1 cellular context compared by ENCODE assay signal in genomic region chr12:11535127-11535526, GRCh38.
TF ChIP-seq lines count a peak whose summit lies in the region.

No MANE protein-coding gene starts in this region.

TF ChIP-seq in GM12878, 131 proteins besides CTCF, POLR2A, EP300 and RAD21:
- TF ChIP-seq EED (IDR thresholded peaks at IDR 0.05; ENCODE audit: low read depth) = no peak
- no peak for TF ChIP-seq CHD2 (IDR thresholded peaks at IDR 0.05; ENCODE audit: borderline replicate concordance, low read depth, low read length)
- TF ChIP-seq, protein P1, sequence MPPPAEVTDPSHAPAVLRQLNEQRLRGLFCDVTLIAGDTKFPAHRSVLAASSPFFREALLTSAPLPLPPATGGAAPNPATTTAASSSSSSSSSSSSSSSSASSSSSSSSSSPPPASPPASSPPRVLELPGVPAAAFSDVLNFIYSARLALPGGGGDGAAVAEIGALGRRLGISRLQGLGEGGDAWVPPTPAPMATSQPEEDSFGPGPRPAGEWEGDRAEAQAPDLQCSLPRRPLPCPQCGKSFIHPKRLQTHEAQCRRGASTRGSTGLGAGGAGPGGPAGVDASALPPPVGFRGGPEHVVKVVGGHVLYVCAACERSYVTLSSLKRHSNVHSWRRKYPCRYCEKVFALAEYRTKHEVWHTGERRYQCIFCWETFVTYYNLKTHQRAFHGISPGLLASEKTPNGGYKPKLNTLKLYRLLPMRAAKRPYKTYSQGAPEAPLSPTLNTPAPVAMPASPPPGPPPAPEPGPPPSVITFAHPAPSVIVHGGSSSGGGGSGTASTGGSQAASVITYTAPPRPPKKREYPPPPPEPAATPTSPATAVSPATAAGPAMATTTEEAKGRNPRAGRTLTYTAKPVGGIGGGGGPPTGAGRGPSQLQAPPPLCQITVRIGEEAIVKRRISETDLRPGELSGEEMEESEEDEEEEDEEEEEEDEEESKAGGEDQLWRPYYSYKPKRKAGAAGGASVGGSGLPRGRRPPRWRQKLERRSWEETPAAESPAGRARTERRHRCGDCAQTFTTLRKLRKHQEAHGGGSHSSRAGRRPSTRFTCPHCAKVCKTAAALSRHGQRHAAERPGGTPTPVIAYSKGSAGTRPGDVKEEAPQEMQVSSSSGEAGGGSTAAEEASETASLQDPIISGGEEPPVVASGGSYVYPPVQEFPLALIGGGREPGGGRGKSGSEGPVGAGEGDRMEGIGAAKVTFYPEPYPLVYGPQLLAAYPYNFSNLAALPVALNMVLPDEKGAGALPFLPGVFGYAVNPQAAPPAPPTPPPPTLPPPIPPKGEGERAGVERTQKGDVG (CRISPR knock-in tag; IDR thresholded peaks at IDR 0.05) = no peak
- TF ChIP-seq PRDM15 (CRISPR knock-in tag; IDR thresholded peaks at IDR 0.05) = no peak
- no peak for TF ChIP-seq NFXL1 (IDR thresholded peaks at IDR 0.05; ENCODE audit: borderline replicate concordance)
- TF ChIP-seq FOS (IDR thresholded peaks at IDR 0.05; ENCODE audit: borderline replicate concordance, extremely low read depth, insufficient read length) = no peak
- TF ChIP-seq MTA2 (IDR thresholded peaks at IDR 0.05; ENCODE audit: low read depth) = 0 out of 2 replicates have a peak, but pooled peaks have one; percentile 25
- 0 out of 2 replicates have a peak, but pooled peaks have one; percentile 11 for TF ChIP-seq RUNX3 (IDR thresholded peaks at IDR 0.05; ENCODE audit: low read length)
- no peak for TF ChIP-seq EZH2 (IDR thresholded peaks at IDR 0.05; ENCODE audit: borderline replicate concordance, control insufficient read depth, low read depth, low read length)
- TF ChIP-seq IKZF2 (IDR thresholded peaks at IDR 0.05) = 0 out of 4 replicates have a peak, but pooled peaks of 1 of the 2 experiments have one; percentile 18
- TF ChIP-seq, protein P2, sequence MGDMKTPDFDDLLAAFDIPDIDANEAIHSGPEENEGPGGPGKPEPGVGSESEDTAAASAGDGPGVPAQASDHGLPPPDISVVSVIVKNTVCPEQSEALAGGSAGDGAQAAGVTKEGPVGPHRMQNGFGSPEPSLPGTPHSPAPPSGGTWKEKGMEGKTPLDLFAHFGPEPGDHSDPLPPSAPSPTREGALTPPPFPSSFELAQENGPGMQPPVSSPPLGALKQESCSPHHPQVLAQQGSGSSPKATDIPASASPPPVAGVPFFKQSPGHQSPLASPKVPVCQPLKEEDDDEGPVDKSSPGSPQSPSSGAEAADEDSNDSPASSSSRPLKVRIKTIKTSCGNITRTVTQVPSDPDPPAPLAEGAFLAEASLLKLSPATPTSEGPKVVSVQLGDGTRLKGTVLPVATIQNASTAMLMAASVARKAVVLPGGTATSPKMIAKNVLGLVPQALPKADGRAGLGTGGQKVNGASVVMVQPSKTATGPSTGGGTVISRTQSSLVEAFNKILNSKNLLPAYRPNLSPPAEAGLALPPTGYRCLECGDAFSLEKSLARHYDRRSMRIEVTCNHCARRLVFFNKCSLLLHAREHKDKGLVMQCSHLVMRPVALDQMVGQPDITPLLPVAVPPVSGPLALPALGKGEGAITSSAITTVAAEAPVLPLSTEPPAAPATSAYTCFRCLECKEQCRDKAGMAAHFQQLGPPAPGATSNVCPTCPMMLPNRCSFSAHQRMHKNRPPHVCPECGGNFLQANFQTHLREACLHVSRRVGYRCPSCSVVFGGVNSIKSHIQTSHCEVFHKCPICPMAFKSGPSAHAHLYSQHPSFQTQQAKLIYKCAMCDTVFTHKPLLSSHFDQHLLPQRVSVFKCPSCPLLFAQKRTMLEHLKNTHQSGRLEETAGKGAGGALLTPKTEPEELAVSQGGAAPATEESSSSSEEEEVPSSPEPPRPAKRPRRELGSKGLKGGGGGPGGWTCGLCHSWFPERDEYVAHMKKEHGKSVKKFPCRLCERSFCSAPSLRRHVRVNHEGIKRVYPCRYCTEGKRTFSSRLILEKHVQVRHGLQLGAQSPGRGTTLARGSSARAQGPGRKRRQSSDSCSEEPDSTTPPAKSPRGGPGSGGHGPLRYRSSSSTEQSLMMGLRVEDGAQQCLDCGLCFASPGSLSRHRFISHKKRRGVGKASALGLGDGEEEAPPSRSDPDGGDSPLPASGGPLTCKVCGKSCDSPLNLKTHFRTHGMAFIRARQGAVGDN (IDR thresholded peaks at IDR 0.05) = no peak
- no peak for TF ChIP-seq BCL3 (IDR thresholded peaks at IDR 0.05; ENCODE audit: borderline replicate concordance, insufficient read depth, low read depth, low read length, poor library complexity, severe bottlenecking)
- TF ChIP-seq MYC (IDR thresholded peaks at IDR 0.05; ENCODE audit: insufficient read depth, insufficient read length, insufficient replicate concordance, low read length, severe bottlenecking) = no peak
- TF ChIP-seq GABPA (IDR thresholded peaks at IDR 0.05; ENCODE audit: low read depth) = no peak
- TF ChIP-seq ZZZ3 (IDR thresholded peaks at IDR 0.05; ENCODE audit: control insufficient read depth, insufficient read length, low read depth) = no peak
- TF ChIP-seq ZNF592 (IDR thresholded peaks at IDR 0.05) = no peak
- no peak for TF ChIP-seq SUZ12 (IDR thresholded peaks at IDR 0.05; ENCODE audit: unreplicated experiment)
- TF ChIP-seq DPF2 (IDR thresholded peaks at IDR 0.05) = no peak
- no peak for TF ChIP-seq SREBF1 (IDR thresholded peaks at IDR 0.05; ENCODE audit: low read length)
- no peak for TF ChIP-seq NKRF (conservative IDR thresholded peaks at IDR 0.05)
- TF ChIP-seq HDAC6 (IDR thresholded peaks at IDR 0.05; ENCODE audit: unreplicated experiment) = no peak
- no peak for TF ChIP-seq CHD1 (IDR thresholded peaks at IDR 0.05; ENCODE audit: low read depth, low read length)
- 0 out of 4 replicates have a peak, but pooled peaks of 1 of the 2 experiments have one; percentile 3 for TF ChIP-seq BHLHE40 (IDR thresholded peaks at IDR 0.05; ENCODE audit: borderline replicate concordance in 1 of 2, low read depth in 2 of 2, low read length in 1 of 2)
- TF ChIP-seq RELB (IDR thresholded peaks at IDR 0.05; ENCODE audit: low read depth) = peak; percentile 51; the same call in 1 of the 2 replicates
- TF ChIP-seq NFYA (IDR thresholded peaks at IDR 0.05; ENCODE audit: borderline replicate concordance, low read depth, low read length) = no peak
- no peak for TF ChIP-seq MAX (IDR thresholded peaks at IDR 0.05; ENCODE audit: low read depth, low read length)
